Comparison of ENCODE assay signal across 11 cellular contexts in genomic region chr11:60872952-60873524, GRCh38. TPM values are rescaled to one million over a fixed set of nuclear protein-coding genes. Genes with fewer than 3 reads are reported as not detected.
A peak's percentile ranks its signal among the peaks of the same experiment; 100 is the strongest.
DNase-seq lines count a peak whose midpoint lies in the region; ATAC-seq and TF ChIP-seq lines count a peak whose summit lies in the region.
"Had no signal": no experiment of that assay in that cellular context is flagged by ENCODE, and none has a peak within 500 bp of the region (broad histone marks: within the 10 kb centered on the region; RNA-seq: fewer than 3 reads in every experiment).

No MANE protein-coding gene starts in this region.

- intact Hi-C loops in left lung (cut with DNase I) = no loop called here

- no peaks in the 10 kb centered on the region for H3K36me3 ChIP-seq in left lung

- ATAC-seq in left lung (peak; percentile 21), GM21786 (IDR thresholded peaks at IDR 0.05; ENCODE audit: unreplicated experiment) (no peak)
- ATAC-seq: activated CD4-positive, CD25-positive, alpha-beta regulatory T cell treated with anti-CD3 and anti-CD28 coated beads, Interleukin-2, amount 50 U/mL, for 24 hours had no signal

- DNase-seq in AG20443 (ENCODE audit: low spot score) = peak; percentile 80
- DNase-seq in HT1080 (ENCODE audit: low read depth) = peak; percentile 95
- peak; percentile 93 for DNase-seq in brain pericyte (ENCODE audit: low read depth, low spot score)
- no peak for DNase-seq in left lung
- DNase-seq in NCI-H1694 treated with DMSO at 0.1 percent for 48 hours (lab: John Stamatoyannopoulos, UW) = no peak
- no peak for DNase-seq in amniotic stem cell (lab: John Stamatoyannopoulos, UW)
- DNase-seq in D341Med (ENCODE audit: low spot score) = no peak
- DNase-seq: NCI-H1694 had no signal

- no peak for TF ChIP-seq CTCF in left lung (IDR thresholded peaks at IDR 0.05)

- H3K27me3 ChIP-seq in left lung = peaks cover 0 to 5% of the 10 kb centered on the region in 2 donors
- H3K27me3 ChIP-seq: dorsolateral prefrontal cortex had no signal

- no peak overlapping the region for H3K4me3 ChIP-seq in left lung
- H3K4me3 ChIP-seq: dorsolateral prefrontal cortex had no signal

- no peak overlapping the region for H3K27ac ChIP-seq in left lung

- H3K9me3 ChIP-seq in left lung = no peaks in the 10 kb centered on the region

- peaks cover 0 to 14% of the 10 kb centered on the region in 2 donors for H3K4me1 ChIP-seq in left lung

RNA-seq across cellular contexts. Expression of gene ZP1, which starts 5.7 kb away (rescaled TPM):
- 1.7 and 1.9 TPM in 2 replicates for total RNA-seq in HT1080 (2014; rRNA removed; shearing (Covaris generic))
- polyA plus RNA-seq in HT1080 (2015; cell fraction: cytosol; rRNA removed) = 4.4 and 7.4 TPM in 2 replicates
- 8.1 and 13.8 TPM in 2 replicates for polyA plus RNA-seq in HT1080 (2015; cell fraction: nucleus; rRNA removed)
- total RNA-seq in left lung = not detected

RNA-seq across cellular contexts. Expression of gene PTGDR2, which starts 17.3 kb away (rescaled TPM):
- total RNA-seq in HT1080 (2014; rRNA removed; shearing (Covaris generic)) = 0.07 TPM in 1 of 2 replicates, not detected in the other
- polyA plus RNA-seq in HT1080 (2015; cell fraction: cytosol; rRNA removed) = 0.03 and 0.10 TPM in 2 replicates
- 0.17 and 0.49 TPM in 2 replicates for polyA plus RNA-seq in HT1080 (2015; cell fraction: nucleus; rRNA removed)
- under 1 TPM in 1 of 2 donors, not detected in 1; 0.21 TPM for total RNA-seq in left lung

RNA-seq across cellular contexts. Expression of gene CCDC86, which starts 31.1 kb away (rescaled TPM):
- total RNA-seq in HT1080 (2014; rRNA removed; shearing (Covaris generic)) = 28.4 and 32.7 TPM in 2 replicates
- polyA plus RNA-seq in HT1080 (2015; cell fraction: cytosol; rRNA removed) = 43.3 and 53.8 TPM in 2 replicates
- polyA plus RNA-seq in HT1080 (2015; cell fraction: nucleus; rRNA removed) = 48.5 and 51.0 TPM in 2 replicates
- total RNA-seq in left lung = 10 to 100 TPM; 10.2 to 23.1 TPM

RNA-seq across cellular contexts. Expression of gene PRPF19, which starts 33.3 kb away (rescaled TPM):
- 212 and 250 TPM in 2 replicates for total RNA-seq in HT1080 (2014; rRNA removed; shearing (Covaris generic))
- 166 and 211 TPM in 2 replicates for polyA plus RNA-seq in HT1080 (2015; cell fraction: cytosol; rRNA removed)
- 210 and 264 TPM in 2 replicates for polyA plus RNA-seq in HT1080 (2015; cell fraction: nucleus; rRNA removed)
- 10 to 100 TPM; 49.1 to 76.8 TPM for total RNA-seq in left lung

RNA-seq across cellular contexts. Expression of gene TMEM109, which starts 40.9 kb away (rescaled TPM):
- 88.3 and 146 TPM in 2 replicates for total RNA-seq in HT1080 (2014; rRNA removed; shearing (Covaris generic))
- 98.8 and 114 TPM in 2 replicates for polyA plus RNA-seq in HT1080 (2015; cell fraction: cytosol; rRNA removed)
- polyA plus RNA-seq in HT1080 (2015; cell fraction: nucleus; rRNA removed) = 78.7 and 80.9 TPM in 2 replicates
- total RNA-seq in left lung = 100 to 1,000 TPM; 105 to 130 TPM

Comparison
In these comparisons a context has a peak if more than half of its experiments do, and no peak if none do; other contexts are left out.
1. DNase-seq: peak in AG20443 (single experiment), HT1080 (single experiment) and brain pericyte (single experiment); none in left lung (0 of 2), NCI-H1694 treated with DMSO at 0.1 percent for 48 hours (single experiment), amniotic stem cell (single experiment) and D341Med (single experiment).